In the genomic region with DNA sequence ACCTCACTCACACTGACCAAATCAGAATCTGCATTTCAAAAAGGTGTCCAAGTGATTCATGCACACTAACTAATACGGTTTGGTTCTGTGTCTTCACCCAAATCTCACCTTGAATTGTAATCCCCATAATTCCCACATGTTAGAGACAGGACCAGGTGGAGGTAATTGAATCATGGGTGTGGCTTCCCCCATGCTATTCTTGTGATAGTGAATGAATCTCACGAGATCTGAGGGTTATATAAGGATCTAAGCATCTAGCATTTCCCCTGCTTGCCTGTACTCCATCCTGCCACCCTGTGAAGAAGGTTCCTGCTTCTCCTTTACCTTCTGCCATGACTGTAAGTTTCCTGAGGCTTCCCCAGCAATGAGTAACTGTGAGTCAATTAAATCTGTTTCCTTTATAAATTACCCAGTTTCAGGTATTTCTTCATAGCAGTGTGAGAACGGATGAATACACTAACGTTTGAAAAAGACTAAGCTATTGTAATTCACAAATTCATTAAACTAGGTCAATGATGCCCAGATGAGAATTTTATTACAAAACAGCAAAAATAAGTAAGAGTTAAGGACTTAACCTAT, we compare ENCODE assay signal across 18 cellular contexts.
DNase-seq lines count a peak whose midpoint lies in the region; ATAC-seq and TF ChIP-seq lines count a peak whose summit lies in the region.
"Had no signal": no experiment of that assay in that cellular context is flagged by ENCODE, and none has a peak within 500 bp of the region (broad histone marks: within the 10 kb centered on the region; RNA-seq: fewer than 3 reads in every experiment).

No MANE protein-coding gene starts in this region.

- H3K9ac ChIP-seq in MM.1S (ENCODE audit: low read length) = no peak overlapping the region
- H3K9ac ChIP-seq in mammary epithelial cell (ENCODE audit: insufficient read depth, low read length) = no peak overlapping the region
- H3K9ac ChIP-seq in mesenchymal stem cell (ENCODE audit: low read length) = no peak overlapping the region
- H3K9ac ChIP-seq: BLaER1 treated with 17β-estradiol and CSF1 and Interleukin-3, amounts not matched to agents 10 nM and 100 nM had no signal

- H2AK5ac ChIP-seq in mesenchymal stem cell (ENCODE audit: low read length, severe bottlenecking) = peak overlapping the region; percentile 56

- H2BK120ac ChIP-seq in mesenchymal stem cell (ENCODE audit: low read depth, low read length) = no peak overlapping the region

- peak overlapping the region; percentile 9 to 67 for H3K4ac ChIP-seq in mesenchymal stem cell (ENCODE audit: low read depth in 1 of 2, low read length in 2 of 2)

- H3K4me2 ChIP-seq in MM.1S (ENCODE audit: low read depth, low read length) = peak overlapping the region; percentile 57
- H3K4me2 ChIP-seq in mammary epithelial cell (ENCODE audit: insufficient read depth, low read depth, low read length) = no peak overlapping the region
- no peak overlapping the region for H3K4me2 ChIP-seq in mesenchymal stem cell (ENCODE audit: low read length, poor library complexity, severe bottlenecking)
- H3K4me2 ChIP-seq: BLaER1 treated with 17β-estradiol and CSF1 and Interleukin-3, amounts not matched to agents 10 nM and 100 nM had no signal

- H3K4me3 ChIP-seq in MM.1S (ENCODE audit: low read length) (peak overlapping the region; percentile 27; the same call in 1 of the 2 replicates), mammary epithelial cell (replicated peaks in 1 of 3; ENCODE audit: insufficient read depth in 1 of 3, low read depth in 2 of 3, low read length in 3 of 3) (no peak overlapping the region), mesenchymal stem cell (ENCODE audit: insufficient read depth in 1 of 2, low read depth in 1 of 2, low read length in 2 of 2) (no peak overlapping the region)
- H3K4me3 ChIP-seq: BLaER1 treated with 17β-estradiol and CSF1 and Interleukin-3, amounts not matched to agents 10 nM and 100 nM; MG63 had no signal

- H3K27me3 ChIP-seq in MM.1S (replicated peaks; ENCODE audit: insufficient read depth, low read length) = no peaks in the 10 kb centered on the region
- H3K27me3 ChIP-seq in mammary epithelial cell (ENCODE audit: insufficient read depth, low read length) = no peaks in the 10 kb centered on the region
- H3K27me3 ChIP-seq in mesenchymal stem cell (ENCODE audit: control insufficient read depth in 1 of 2, insufficient read depth in 1 of 2, low read length in 2 of 2) = no peaks in the 10 kb centered on the region
- H3K27me3 ChIP-seq: BLaER1 treated with 17β-estradiol and CSF1 and Interleukin-3, amounts not matched to agents 10 nM and 100 nM; MG63 had no signal

- no peaks in the 10 kb centered on the region for H3F3A ChIP-seq in MM.1S (ENCODE audit: insufficient read depth, low read length)

- H3K9me3 ChIP-seq in MM.1S (replicated peaks; ENCODE audit: insufficient read depth, low read length) (no peaks in the 10 kb centered on the region), mammary epithelial cell (replicated peaks; ENCODE audit: insufficient read depth, low read length) (no peaks in the 10 kb centered on the region), mesenchymal stem cell (ENCODE audit: control insufficient read depth, low read length) (no peaks in the 10 kb centered on the region)
- H3K9me3 ChIP-seq: MG63 had no signal

- H3K79me1 ChIP-seq in mesenchymal stem cell (replicated peaks; ENCODE audit: low read length, poor library complexity, severe bottlenecking) = no peaks in the 10 kb centered on the region

- BruUV-seq in mammary epithelial cell (replicated peaks; lab: Mats Ljungman, UMichigan) = TSS peak; percentile 33

- no peak overlapping the region for H2BK15ac ChIP-seq in mesenchymal stem cell (ENCODE audit: low read depth, poor library complexity, severe bottlenecking)

- no peaks in the 10 kb centered on the region for H3K9me2 ChIP-seq in MM.1S (replicated peaks; ENCODE audit: insufficient read depth, low read length)

- H4K20me1 ChIP-seq in MM.1S (ENCODE audit: insufficient read depth, low read length) (no peaks in the 10 kb centered on the region), mammary epithelial cell (ENCODE audit: insufficient read depth, low read length) (no peaks in the 10 kb centered on the region)
- H4K20me1 ChIP-seq: BLaER1 treated with 17β-estradiol and CSF1 and Interleukin-3, amounts not matched to agents 10 nM and 100 nM had no signal

- in situ Hi-C loops in mammary epithelial cell (cut with MboI; ENCODE audit: low sequenced_read_pairs in 2 of 2) (no loop called here), KBM-7 (cut with MboI; ENCODE audit: low pct_unique_long_range_greater_than_20kb, low sequenced_read_pairs) (no loop called here)

- H4K91ac ChIP-seq in mesenchymal stem cell (ENCODE audit: low read length) = no peak overlapping the region

- WGBS in mammary epithelial cell (ENCODE audit: low coverage, missing lambda C conversion rate) = 82% methylated on average over 4 of the region's 4 CpGs
- WGBS in mesenchymal stem cell = 100% methylated on average over 1 of the region's 4 CpGs

- H3K27ac ChIP-seq in MM.1S (ENCODE audit: low read length) = peak overlapping the region; percentile 59; the same call in 1 of the 2 replicates
- peak overlapping the region; percentile 31 for H3K27ac ChIP-seq in mammary epithelial cell (ENCODE audit: insufficient read depth, low read depth, low read length)
- no peak overlapping the region for H3K27ac ChIP-seq in mesenchymal stem cell (ENCODE audit: low read length, poor library complexity, severe bottlenecking)
- H3K27ac ChIP-seq: BLaER1 treated with 17β-estradiol and CSF1 and Interleukin-3, amounts not matched to agents 10 nM and 100 nM had no signal

- peaks cover 7 to 11% of the 10 kb centered on the region in 2 donors for H3K36me3 Mint-ChIP-seq in activated naive CD4-positive, alpha-beta T cell treated with anti-CD3 and anti-CD28 coated beads, Interleukin-2, amount 50 U/mL, for 72 hours

- no peak for TF ChIP-seq CTCF in MM.1S (IDR thresholded peaks at IDR 0.05; ENCODE audit: low read length)
- TF ChIP-seq CTCF in mammary epithelial cell (conservative IDR thresholded peaks at IDR 0.05 in 1 of 2, IDR thresholded peaks at IDR 0.05 in 1 of 2; ENCODE audit: extremely low read depth in 1 of 2, insufficient read depth in 1 of 2, low read depth in 1 of 2, low read length in 2 of 2) = no peak

- H2AFZ ChIP-seq in MM.1S (ENCODE audit: low read length) (no peak overlapping the region), mammary epithelial cell (ENCODE audit: low read depth, low read length) (peak overlapping the region; percentile 71), mesenchymal stem cell (ENCODE audit: low read depth, low read length) (no peak overlapping the region)

- no peak overlapping the region for H2BK5ac ChIP-seq in mesenchymal stem cell (ENCODE audit: low read depth, low read length, poor library complexity, severe bottlenecking)

- no peak for ATAC-seq in sciatic nerve
- no peak for ATAC-seq in activated naive CD4-positive, alpha-beta T cell treated with anti-CD3 and anti-CD28 coated beads, Interleukin-2, amount 50 U/mL, for 72 hours
- ATAC-seq: PC-3 had no signal

- H3K4me1 ChIP-seq in MM.1S (ENCODE audit: low read length) = no peaks in the 10 kb centered on the region
- peaks cover 21% of the 10 kb centered on the region for H3K4me1 ChIP-seq in mammary epithelial cell (ENCODE audit: insufficient read depth, low read length)
- H3K4me1 ChIP-seq in mesenchymal stem cell (ENCODE audit: control insufficient read depth, insufficient read depth, low read depth, low read length) = peaks cover 5% of the 10 kb centered on the region
- H3K4me1 ChIP-seq: BLaER1 treated with 17β-estradiol and CSF1 and Interleukin-3, amounts not matched to agents 10 nM and 100 nM had no signal

- H3K18ac ChIP-seq in mesenchymal stem cell (ENCODE audit: low read depth in 1 of 2, low read length in 2 of 2) = peak overlapping the region in 1 of 2 experiments; percentile 8

- no peak overlapping the region for H2BK12ac ChIP-seq in mesenchymal stem cell (ENCODE audit: low read length in 2 of 2)

- H4K8ac ChIP-seq in mesenchymal stem cell (ENCODE audit: low read length) = no peak overlapping the region

- CTCF ChIA-PET in mammary epithelial cell (lab: Charles Lee; ENCODE audit: low non-redundant PET) = no interaction called here

- intact Hi-C loops in mammary epithelial cell (cut with micrococcal nuclease) = loop anchor here (10.0 kb wide), 1 partner anchor 99 kb away; no protein-coding TSS in a partner anchor
- intact Hi-C loops in sciatic nerve (cut with DNase I) = no loop called here

- dilution Hi-C loops in mammary epithelial cell (cut with HindIII; ENCODE audit: low sequenced_read_pairs) = no loop called here

- no peaks in the 10 kb centered on the region for H3K79me2 ChIP-seq in MM.1S (ENCODE audit: low read length)
- no peaks in the 10 kb centered on the region for H3K79me2 ChIP-seq in mammary epithelial cell (ENCODE audit: insufficient read depth, low read length)

- H3K36me3 ChIP-seq in MM.1S (replicated peaks; ENCODE audit: insufficient read depth, low read length) (no peaks in the 10 kb centered on the region), mammary epithelial cell (ENCODE audit: insufficient read depth, low read length) (no peaks in the 10 kb centered on the region), mesenchymal stem cell (ENCODE audit: control insufficient read depth in 1 of 2, insufficient read depth in 2 of 2, low read depth in 1 of 2, low read length in 2 of 2) (no peaks in the 10 kb centered on the region)
- H3K36me3 ChIP-seq: BLaER1 treated with 17β-estradiol and CSF1 and Interleukin-3, amounts not matched to agents 10 nM and 100 nM; MG63 had no signal

- H3K23ac ChIP-seq in mesenchymal stem cell (ENCODE audit: low read length in 2 of 2) = no peak overlapping the region

- H3K9me3 Mint-ChIP-seq in activated naive CD4-positive, alpha-beta T cell treated with anti-CD3 and anti-CD28 coated beads, Interleukin-2, amount 50 U/mL, for 72 hours = peaks cover 46 to 49% of the 10 kb centered on the region in 2 donors

- no peak overlapping the region for H3K14ac ChIP-seq in mesenchymal stem cell (ENCODE audit: low read length in 2 of 2)

- H3K27ac Mint-ChIP-seq in activated naive CD4-positive, alpha-beta T cell treated with anti-CD3 and anti-CD28 coated beads, Interleukin-2, amount 50 U/mL, for 72 hours = no peak overlapping the region
- H3K27ac Mint-ChIP-seq: CD8-positive, alpha-beta memory T cell had no signal

- DNase-seq in HCEC 1CT = peak; percentile 15
- no peak for DNase-seq in MM.1S
- peak; percentile 73 for DNase-seq in mammary epithelial cell
- no peak for DNase-seq in mesenchymal stem cell
- DNase-seq in sciatic nerve (ENCODE audit: low spot score) = no peak
- no peak for DNase-seq in activated naive CD4-positive, alpha-beta T cell treated with anti-CD3 and anti-CD28 coated beads, Interleukin-2, amount 50 U/mL, for 72 hours (ENCODE audit: low spot score in 2 of 2)
- no peak for DNase-seq in KBM-7
- DNase-seq: CD8-positive, alpha-beta memory T cell; GOT3; MG63; NCI-H1092; NCI-H1436 treated with DMSO at 0.1 percent for 48 hours; NCI-H2227 treated with DMSO at 0.1 percent for 48 hours; NCI-H510A treated with DMSO at 0.1 percent for 48 hours; NCI-H82; PC-3; SIG-M5 had no signal

Comparison
In these comparisons a context has a peak if more than half of its experiments do, and no peak if none do; other contexts are left out.
1. DNase-seq: peak in HCEC 1CT (single experiment) and mammary epithelial cell (single experiment); none in MM.1S (single experiment), mesenchymal stem cell (single experiment), sciatic nerve (single experiment), activated naive CD4-positive, alpha-beta T cell treated with anti-CD3 and anti-CD28 coated beads, Interleukin-2, amount 50 U/mL, for 72 hours (0 of 2) and KBM-7 (single experiment).